In the genomic region with DNA sequence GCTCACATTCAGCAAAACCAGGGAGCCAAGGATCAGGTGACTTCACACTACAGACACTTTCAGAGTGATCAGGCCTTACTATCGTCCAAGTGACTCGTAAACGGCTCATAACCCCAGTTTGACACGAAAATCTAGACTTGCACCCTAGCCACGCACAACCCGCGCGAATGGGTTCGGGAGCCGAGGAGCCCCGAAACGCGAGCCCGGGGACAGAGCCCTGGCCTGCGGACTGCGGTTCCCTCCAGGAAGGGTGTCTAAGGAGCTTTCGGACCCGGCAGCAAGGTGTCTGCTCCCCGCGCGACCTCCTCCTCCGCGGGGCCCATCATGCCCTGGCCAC, we compare ENCODE assay signal across 8 cellular contexts. TPM values are rescaled to one million over a fixed set of nuclear protein-coding genes. Genes with fewer than 3 reads are reported as not detected.
A peak's percentile ranks its signal among the peaks of the same experiment; 100 is the strongest.
DNase-seq lines count a peak whose midpoint lies in the region; ATAC-seq and TF ChIP-seq lines count a peak whose summit lies in the region.

No MANE protein-coding gene starts in this region.

- H3K9me3 ChIP-seq in IMR-90 (ENCODE audit: control insufficient read depth, insufficient read depth, low read length) (no peaks in the 10 kb centered on the region), ascending aorta (no peaks in the 10 kb centered on the region), hepatocyte (ENCODE audit: low read depth) (no peaks in the 10 kb centered on the region)

- H4K20me1 ChIP-seq in IMR-90 (ENCODE audit: insufficient read depth, low read length) (peaks cover 27% of the 10 kb centered on the region), hepatocyte (ENCODE audit: insufficient read depth, poor library complexity, severe bottlenecking) (peaks cover 39% of the 10 kb centered on the region)

- H3K9ac ChIP-seq in IMR-90 (ENCODE audit: low read depth, low read length) = peak overlapping the region; percentile 84

- in situ Hi-C loops in IMR-90 (cut with MboI; ENCODE audit: low sequenced_read_pairs) = no loop called here

- no TSS peak for BruUV-seq in IMR-90 (replicated peaks; lab: Mats Ljungman, UMichigan)

- H3K9me1 ChIP-seq in IMR-90 (ENCODE audit: insufficient read depth, low read length) = no peaks in the 10 kb centered on the region

- H2AK5ac ChIP-seq in IMR-90 (ENCODE audit: low read depth, low read length) = 0 out of 2 replicates have a peak overlapping the region, but pooled peaks have one; percentile 12

- ATAC-seq in GM21619 (IDR thresholded peaks at IDR 0.05; ENCODE audit: unreplicated experiment) (peak; percentile 34), IMR-90 (ENCODE audit: low read depth) (peak; percentile 4)

- peak overlapping the region; percentile 99 for H2AFZ ChIP-seq in IMR-90 (replicated peaks; ENCODE audit: low read length, poor library complexity)
- peak overlapping the region; percentile 81 for H2AFZ ChIP-seq in hepatocyte

- dilution Hi-C loops in IMR-90 (cut with HindIII; ENCODE audit: low sequenced_read_pairs, unreplicated experiment) = no loop called here

- H3K27me3 ChIP-seq in IMR-90 (ENCODE audit: control insufficient read depth, insufficient read depth, low read length) (peaks cover 4% of the 10 kb centered on the region), ascending aorta (no peaks in the 10 kb centered on the region), hepatocyte (no peaks in the 10 kb centered on the region)

- H3K4me1 ChIP-seq in IMR-90 (ENCODE audit: control insufficient read depth, insufficient read depth, low read length) = peaks cover 2% of the 10 kb centered on the region
- peaks cover 0 to 24% of the 10 kb centered on the region in 2 donors for H3K4me1 ChIP-seq in ascending aorta
- peaks cover 12% of the 10 kb centered on the region for H3K4me1 ChIP-seq in hepatocyte (ENCODE audit: insufficient read depth)

- H4K91ac ChIP-seq in IMR-90 (ENCODE audit: insufficient read depth, low read depth, low read length) = peak overlapping the region; percentile 28

- peak overlapping the region; percentile 41; the same call in 1 of the 2 replicates for H4K5ac ChIP-seq in IMR-90 (ENCODE audit: low read depth, low read length)

- H3K23ac ChIP-seq in IMR-90 (ENCODE audit: low read depth, low read length) = peak overlapping the region; percentile 93

- no peak overlapping the region; the same call in 1 of the 2 replicates for H3K56ac ChIP-seq in IMR-90 (ENCODE audit: extremely low read depth, insufficient read depth, low read length)

- peaks cover 52% of the 10 kb centered on the region for H3K79me2 ChIP-seq in hepatocyte

- H4K8ac ChIP-seq in IMR-90 (ENCODE audit: low read depth in 2 of 2, low read length in 2 of 2) = peak overlapping the region; percentile 22 to 64; a peak in 3 of 4 replicates

- WGBS in IMR-90 (ENCODE audit: extremely low coverage in 2 of 2, insufficient read length in 1 of 2), 2 experiments = 0% methylated on average over 5 of the region's 23 CpGs; no CpG with 5 or more reads in 1 of the 2 experiments
- WGBS in hepatocyte (ENCODE audit: low lambda C conversion rate, missing lambda C conversion rate) = under 1% methylated on average over 23 of the region's 23 CpGs

- peak overlapping the region; percentile 17 for H3K4ac ChIP-seq in IMR-90 (ENCODE audit: low read depth, low read length)

- H2BK20ac ChIP-seq in IMR-90 (ENCODE audit: low read depth, low read length) = no peak overlapping the region

- H3K14ac ChIP-seq in IMR-90 (replicated peaks; ENCODE audit: low read depth, low read length) = peak overlapping the region; percentile 92

- TF ChIP-seq CTCF in IMR-90 (conservative IDR thresholded peaks at IDR 0.05; ENCODE audit: low read depth, low read length) (no peak), ascending aorta (IDR thresholded peaks at IDR 0.05) (no peak), hepatocyte (IDR thresholded peaks at IDR 0.05; ENCODE audit: poor library complexity) (no peak), retinal pigment epithelial cell (conservative IDR thresholded peaks at IDR 0.05; ENCODE audit: low read depth, low read length) (no peak)

- peaks cover 3 to 29% of the 10 kb centered on the region in 2 experiments for H3K79me1 ChIP-seq in IMR-90 (ENCODE audit: low read depth in 1 of 2, low read length in 2 of 2)

- intact Hi-C loops in IMR-90 (cut with micrococcal nuclease) (loop anchor here (2.0 to 5.0 kb wide), 4 partner anchors 59 to 151 kb away; no protein-coding TSS in a partner anchor), ascending aorta (cut with DNase I) (loop anchor here (2.0 to 5.0 kb wide), 4 partner anchors 91 to 374 kb away; partner anchors contain the start of genes HNRNPLL and SRSF7)

- peak overlapping the region; percentile 87 for H2AK9ac ChIP-seq in IMR-90 (replicated peaks; ENCODE audit: low read depth, low read length, poor library complexity)

- peak overlapping the region; percentile 57 for H2BK5ac ChIP-seq in IMR-90 (ENCODE audit: low read depth, low read length, poor library complexity, severe bottlenecking)

- POLR2A ChIA-PET in IMR-90 (lab: Charles Lee; ENCODE audit: unreplicated experiment) = no interaction called here

- peak overlapping the region; percentile 56 for H3K27ac ChIP-seq in IMR-90 (ENCODE audit: insufficient read depth, low read length)
- peak overlapping the region; percentile 94 to 97 for H3K27ac ChIP-seq in ascending aorta
- H3K27ac ChIP-seq in hepatocyte = peak overlapping the region; percentile 100

- CTCF ChIA-PET in IMR-90 (lab: Yijun Ruan, JAX) = interaction anchor here (0.6 to 3.3 kb wide), 13 partner anchors 10 to 160 kb away, joined by 3 to 17 read pairs (median 4); no protein-coding TSS in a partner anchor

- H3K36me3 ChIP-seq in IMR-90 (ENCODE audit: control insufficient read depth, insufficient read depth, low read length) = no peaks in the 10 kb centered on the region
- H3K36me3 ChIP-seq in ascending aorta = no peaks in the 10 kb centered on the region
- no peaks in the 10 kb centered on the region for H3K36me3 ChIP-seq in hepatocyte (replicated peaks; ENCODE audit: insufficient read depth, low read depth)

- no peak overlapping the region; the same call in 2 of the 3 replicates for H2BK15ac ChIP-seq in IMR-90 (ENCODE audit: low read depth, low read length)

- H3K4me3 ChIP-seq in IMR-90 (ENCODE audit: insufficient read depth, low read depth, low read length) = peak overlapping the region; percentile 95
- peak overlapping the region; percentile 77 to 86 for H3K4me3 ChIP-seq in ascending aorta
- peak overlapping the region; percentile 96 for H3K4me3 ChIP-seq in hepatocyte
- H3K4me3 ChIP-seq in retinal pigment epithelial cell (ENCODE audit: low read length) = peak overlapping the region; percentile 86

- H3K4me2 ChIP-seq in IMR-90 (ENCODE audit: low read depth, low read length) = peak overlapping the region; percentile 89
- peak overlapping the region; percentile 84 for H3K4me2 ChIP-seq in hepatocyte

- no peaks in the 10 kb centered on the region for H3K9me2 ChIP-seq in hepatocyte (replicated peaks; ENCODE audit: insufficient read depth)

- H3K18ac ChIP-seq in IMR-90 (ENCODE audit: low read depth, low read length) = peak overlapping the region; percentile 10; the same call in 1 of the 2 replicates

- no peak for TF ChIP-seq POLR2A in IMR-90 (IDR thresholded peaks at IDR 0.05; ENCODE audit: low read depth, low read length)

- peak overlapping the region; percentile 52; the same call in 1 of the 2 replicates for H2BK120ac ChIP-seq in IMR-90 (ENCODE audit: low read depth, low read length)

- no peak for TF ChIP-seq RAD21 in IMR-90 (IDR thresholded peaks at IDR 0.05; ENCODE audit: low read length)

- DNase-seq in GDM1 (lab: John Stamatoyannopoulos, UW) (peak; percentile 61), IMR-90 (peak; percentile 70), SK-N-DZ (ENCODE audit: low spot score) (peak; percentile 70), ascending aorta (ENCODE audit: low spot score in 2 of 2) (peak in 1 of 2 donors; percentile 78), hepatocyte (ENCODE audit: low spot score) (peak; percentile 78), retinal pigment epithelial cell (ENCODE audit: low read depth) (no peak), NCI-H187 treated with DMSO at 0.1 percent for 48 hours (lab: John Stamatoyannopoulos, UW) (no peak)

TF ChIP-seq in IMR-90, 13 proteins besides CTCF, POLR2A, EP300 and RAD21:
- TF ChIP-seq, protein P1, sequence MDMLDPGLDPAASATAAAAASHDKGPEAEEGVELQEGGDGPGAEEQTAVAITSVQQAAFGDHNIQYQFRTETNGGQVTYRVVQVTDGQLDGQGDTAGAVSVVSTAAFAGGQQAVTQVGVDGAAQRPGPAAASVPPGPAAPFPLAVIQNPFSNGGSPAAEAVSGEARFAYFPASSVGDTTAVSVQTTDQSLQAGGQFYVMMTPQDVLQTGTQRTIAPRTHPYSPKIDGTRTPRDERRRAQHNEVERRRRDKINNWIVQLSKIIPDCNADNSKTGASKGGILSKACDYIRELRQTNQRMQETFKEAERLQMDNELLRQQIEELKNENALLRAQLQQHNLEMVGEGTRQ (IDR thresholded peaks at IDR 0.05; ENCODE audit: low read depth, low read length) = peak; percentile 58
- peak; percentile 61 for TF ChIP-seq BHLHE40 (IDR thresholded peaks at IDR 0.05; ENCODE audit: low read depth, low read length)
- no peak for TF ChIP-seq NFE2L2 (IDR thresholded peaks at IDR 0.05; ENCODE audit: low read depth, low read length)
- TF ChIP-seq, protein P2, sequence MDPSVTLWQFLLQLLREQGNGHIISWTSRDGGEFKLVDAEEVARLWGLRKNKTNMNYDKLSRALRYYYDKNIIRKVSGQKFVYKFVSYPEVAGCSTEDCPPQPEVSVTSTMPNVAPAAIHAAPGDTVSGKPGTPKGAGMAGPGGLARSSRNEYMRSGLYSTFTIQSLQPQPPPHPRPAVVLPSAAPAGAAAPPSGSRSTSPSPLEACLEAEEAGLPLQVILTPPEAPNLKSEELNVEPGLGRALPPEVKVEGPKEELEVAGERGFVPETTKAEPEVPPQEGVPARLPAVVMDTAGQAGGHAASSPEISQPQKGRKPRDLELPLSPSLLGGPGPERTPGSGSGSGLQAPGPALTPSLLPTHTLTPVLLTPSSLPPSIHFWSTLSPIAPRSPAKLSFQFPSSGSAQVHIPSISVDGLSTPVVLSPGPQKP (IDR thresholded peaks at IDR 0.05; ENCODE audit: borderline replicate concordance, low read depth, low read length) = no peak

RNA-seq across cellular contexts. Expression of gene ATL2, which starts 0.8 kb away (rescaled TPM):
- total RNA-seq in IMR-90 (2012; rRNA removed) (62.6 and 83.6 TPM in 2 replicates), ascending aorta (49.1 TPM), hepatocyte (66.5 and 72.4 TPM in 2 replicates)
- polyA plus RNA-seq in IMR-90 (2012; rRNA removed) (16.0 and 22.1 TPM in 2 replicates), hepatocyte (28.0 and 30.1 TPM in 2 replicates)
- 5.3 and 8.6 TPM in 2 replicates for polyA plus RNA-seq in IMR-90 (2012; cell fraction: cytosol; rRNA removed)
- 11.8 and 28.8 TPM in 2 replicates for polyA plus RNA-seq in IMR-90 (2012; cell fraction: nucleus; rRNA removed; ENCODE audit: low replicate concordance)
- polyA plus RNA-seq in SK-N-DZ (2014; cell fraction: cytosol; rRNA removed) = 112 and 134 TPM in 2 replicates
- polyA plus RNA-seq in SK-N-DZ (2014; cell fraction: nucleus; rRNA removed) = 179 and 241 TPM in 2 replicates

Comparison
In these comparisons a context has a peak if more than half of its experiments do, and no peak if none do; other contexts are left out.
1. DNase-seq: peak in GDM1 (single experiment), IMR-90 (single experiment), SK-N-DZ (single experiment) and hepatocyte (single experiment); none in retinal pigment epithelial cell (single experiment) and NCI-H187 treated with DMSO at 0.1 percent for 48 hours (single experiment).
2. Peak in every context shown above with its lines, with median percentiles within 50 percentile points of each other: H3K27ac ChIP-seq and H3K4me3 ChIP-seq.